Comparison of ENCODE assay signal across 17 cellular contexts in the genomic region with DNA sequence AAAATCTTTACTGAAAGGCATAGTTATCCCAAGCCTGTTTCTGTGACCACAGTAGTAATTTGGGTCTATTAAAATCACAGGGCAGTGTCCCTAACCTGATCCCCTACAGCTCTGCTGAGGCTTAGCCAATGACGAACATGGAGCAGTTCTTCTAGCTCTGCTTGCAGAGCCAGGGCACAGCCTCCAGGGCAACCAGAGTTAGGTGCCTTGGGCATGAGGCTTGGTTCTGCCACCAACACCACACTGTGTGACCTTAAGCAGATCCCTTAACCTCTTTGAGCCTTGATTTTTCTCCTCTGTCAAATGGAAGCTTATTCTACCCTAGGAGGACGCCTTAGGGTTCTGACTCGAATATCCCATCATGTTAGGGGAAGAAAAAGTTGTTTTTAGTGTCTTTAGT.
A peak's percentile ranks its signal among the peaks of the same experiment; 100 is the strongest.
DNase-seq lines count a peak whose midpoint lies in the region; ATAC-seq and TF ChIP-seq lines count a peak whose summit lies in the region.
"Had no signal": no experiment of that assay in that cellular context is flagged by ENCODE, and none has a peak within 500 bp of the region (broad histone marks: within the 10 kb centered on the region; RNA-seq: fewer than 3 reads in every experiment).

No MANE protein-coding gene starts in this region.

- CTCF ChIA-PET in activated naive CD4-positive, alpha-beta T cell treated with anti-CD3 and anti-CD28 coated beads for 36 hours (lab: Charles Lee), result interaction anchor here (0.6 to 5.9 kb wide), 3 partner anchors 48 to 106 kb away, joined by 3 to 28 read pairs (median 3); no protein-coding TSS in a partner anchor

- no peak overlapping the region for H3K4me2 ChIP-seq in hepatocyte
- H3K4me2 ChIP-seq: GM23338 had no signal

- no peak for TF ChIP-seq CTCF in chondrocyte (IDR thresholded peaks at IDR 0.05)
- no peak for TF ChIP-seq CTCF in hepatocyte (IDR thresholded peaks at IDR 0.05; ENCODE audit: poor library complexity)

- H2AFZ ChIP-seq in hepatocyte, result no peak overlapping the region
- H2AFZ ChIP-seq: GM23338 had no signal

- H3K27me3 Mint-ChIP-seq in activated naive CD4-positive, alpha-beta T cell treated with anti-CD3 and anti-CD28 coated beads for 36 hours (ENCODE audit: low read depth), result no peaks in the 10 kb centered on the region
- no peaks in the 10 kb centered on the region for H3K27me3 Mint-ChIP-seq in T-helper 17 cell
- peaks cover 6% of the 10 kb centered on the region for H3K27me3 Mint-ChIP-seq in chondrocyte (ENCODE audit: low read depth)
- peaks cover 9% of the 10 kb centered on the region for H3K27me3 Mint-ChIP-seq in stimulated activated naive CD8-positive, alpha-beta T cell treated with anti-CD3 and anti-CD28 coated beads, Interleukin-15, amount 100 ng/mL, for 72 hours

- no peak overlapping the region for H3K4me3 ChIP-seq in hepatocyte
- H3K4me3 ChIP-seq: cardiac muscle cell, gastrocnemius medialis, GM23338, sigmoid colon had no signal

- H3K4me1 ChIP-seq in hepatocyte (ENCODE audit: insufficient read depth), result peaks cover 5% of the 10 kb centered on the region
- H3K4me1 ChIP-seq: gastrocnemius medialis, sigmoid colon had no signal

- H3K27me3 ChIP-seq in hepatocyte, result no peaks in the 10 kb centered on the region
- H3K27me3 ChIP-seq: cardiac muscle cell, gastrocnemius medialis, sigmoid colon had no signal

- peak overlapping the region; percentile 74 for H3K27ac Mint-ChIP-seq in activated naive CD4-positive, alpha-beta T cell treated with anti-CD3 and anti-CD28 coated beads for 36 hours
- H3K27ac Mint-ChIP-seq in T-helper 17 cell (peak overlapping the region; percentile 94), chondrocyte (ENCODE audit: unreplicated experiment) (peak overlapping the region; percentile 69)
- H3K27ac Mint-ChIP-seq in stimulated activated naive CD8-positive, alpha-beta T cell treated with anti-CD3 and anti-CD28 coated beads, Interleukin-15, amount 100 ng/mL, for 72 hours, result peak overlapping the region in 1 of 2 donors; percentile 95
- H3K27ac Mint-ChIP-seq: endodermal cell, GM23338, memory B cell, WTC11 had no signal

- intact Hi-C loops in activated naive CD4-positive, alpha-beta T cell treated with anti-CD3 and anti-CD28 coated beads for 36 hours (cut with micrococcal nuclease), result loop anchor here (1.0 to 5.0 kb wide), 3 partner anchors 39 to 603 kb away; partner anchors contain the start of gene SUSD4

- no peak overlapping the region for H3K27ac ChIP-seq in hepatocyte
- H3K27ac ChIP-seq: cardiac muscle cell, gastrocnemius medialis, sigmoid colon had no signal

- H3K9me2 ChIP-seq in hepatocyte (replicated peaks; ENCODE audit: insufficient read depth), result no peaks in the 10 kb centered on the region

- H4K20me1 ChIP-seq in hepatocyte (ENCODE audit: insufficient read depth, poor library complexity, severe bottlenecking), result no peaks in the 10 kb centered on the region

- H3K36me3 Mint-ChIP-seq in activated naive CD4-positive, alpha-beta T cell treated with anti-CD3 and anti-CD28 coated beads for 36 hours (ENCODE audit: low read depth), result no peaks in the 10 kb centered on the region
- H3K36me3 Mint-ChIP-seq in T-helper 17 cell (ENCODE audit: low read depth), result peaks cover 2% of the 10 kb centered on the region
- H3K36me3 Mint-ChIP-seq in chondrocyte (ENCODE audit: low read depth), result peaks cover 2% of the 10 kb centered on the region
- H3K36me3 Mint-ChIP-seq: memory B cell, WTC11 had no signal

- H3K9me3 Mint-ChIP-seq in activated naive CD4-positive, alpha-beta T cell treated with anti-CD3 and anti-CD28 coated beads for 36 hours, result no peaks in the 10 kb centered on the region
- H3K9me3 Mint-ChIP-seq in chondrocyte (ENCODE audit: low read depth), result no peaks in the 10 kb centered on the region
- H3K9me3 Mint-ChIP-seq in stimulated activated naive CD8-positive, alpha-beta T cell treated with anti-CD3 and anti-CD28 coated beads, Interleukin-15, amount 100 ng/mL, for 72 hours, result no peaks in the 10 kb centered on the region
- H3K9me3 Mint-ChIP-seq: endodermal cell, GM23338, memory B cell, WTC11 had no signal

- no peak for DNase-seq in activated naive CD4-positive, alpha-beta T cell treated with anti-CD3 and anti-CD28 coated beads for 36 hours
- DNase-seq in activated naive CD4-positive, alpha-beta T cell (lab: John Stamatoyannopoulos, UW), result no peak
- DNase-seq in T-helper 17 cell, result no peak
- no peak for DNase-seq in chondrocyte (ENCODE audit: low spot score)
- no peak for DNase-seq in stimulated activated naive CD8-positive, alpha-beta T cell treated with anti-CD3 and anti-CD28 coated beads, Interleukin-15, amount 100 ng/mL, for 72 hours
- DNase-seq in D341Med (ENCODE audit: low spot score), result no peak
- DNase-seq in hepatocyte (ENCODE audit: low spot score), result no peak
- DNase-seq: activated gamma-delta T cell treated with Interleukin-2 at 50 U/mL for 16 hours, endodermal cell, gastrocnemius medialis, NCI-H345, sigmoid colon had no signal

- WGBS in hepatocyte (ENCODE audit: low lambda C conversion rate, missing lambda C conversion rate), result 90% methylated on average over 3 of the region's 3 CpGs

- peaks cover 61% of the 10 kb centered on the region for H3K4me1 Mint-ChIP-seq in activated naive CD4-positive, alpha-beta T cell treated with anti-CD3 and anti-CD28 coated beads for 36 hours (ENCODE audit: low read depth)
- H3K4me1 Mint-ChIP-seq in T-helper 17 cell (peaks cover 38% of the 10 kb centered on the region), chondrocyte (ENCODE audit: low read depth) (peaks cover 24% of the 10 kb centered on the region)
- H3K4me1 Mint-ChIP-seq in stimulated activated naive CD8-positive, alpha-beta T cell treated with anti-CD3 and anti-CD28 coated beads, Interleukin-15, amount 100 ng/mL, for 72 hours, result peaks cover 86% of the 10 kb centered on the region
- H3K4me1 Mint-ChIP-seq: GM23338, memory B cell, WTC11 had no signal

- ATAC-seq in T-helper 17 cell (peak; percentile 26), HG03280 (IDR thresholded peaks at IDR 0.05; ENCODE audit: unreplicated experiment) (no peak)
- ATAC-seq in stimulated activated naive CD8-positive, alpha-beta T cell treated with anti-CD3 and anti-CD28 coated beads, Interleukin-15, amount 100 ng/mL, for 72 hours, result peak; percentile 49
- ATAC-seq: gastrocnemius medialis, GM23338, WTC11 had no signal

- H3K9me3 ChIP-seq in T-helper 17 cell (ENCODE audit: control insufficient read depth, low read length, poor library complexity, severe bottlenecking), result no peaks in the 10 kb centered on the region
- no peaks in the 10 kb centered on the region for H3K9me3 ChIP-seq in hepatocyte (ENCODE audit: low read depth)
- H3K9me3 ChIP-seq: gastrocnemius medialis, sigmoid colon had no signal

- no peaks in the 10 kb centered on the region for H3K79me2 ChIP-seq in hepatocyte

- H3K36me3 ChIP-seq in hepatocyte (replicated peaks; ENCODE audit: insufficient read depth, low read depth), result no peaks in the 10 kb centered on the region
- H3K36me3 ChIP-seq: cardiac muscle cell, gastrocnemius medialis, sigmoid colon had no signal

- no peak overlapping the region for H3K4me3 Mint-ChIP-seq in activated naive CD4-positive, alpha-beta T cell treated with anti-CD3 and anti-CD28 coated beads for 36 hours
- peak overlapping the region; percentile 59 for H3K4me3 Mint-ChIP-seq in T-helper 17 cell
- no peak overlapping the region for H3K4me3 Mint-ChIP-seq in chondrocyte (ENCODE audit: unreplicated experiment)
- peak overlapping the region; percentile 53 to 75 for H3K4me3 Mint-ChIP-seq in stimulated activated naive CD8-positive, alpha-beta T cell treated with anti-CD3 and anti-CD28 coated beads, Interleukin-15, amount 100 ng/mL, for 72 hours
- H3K4me3 Mint-ChIP-seq: endodermal cell, GM23338, memory B cell, WTC11 had no signal

Comparison
In these comparisons a context has a peak if more than half of its experiments do, and no peak if none do; other contexts are left out.
1. H3K4me3 Mint-ChIP-seq: peak in T-helper 17 cell (single experiment) and stimulated activated naive CD8-positive, alpha-beta T cell treated with anti-CD3 and anti-CD28 coated beads, Interleukin-15, amount 100 ng/mL, for 72 hours (2 of 2); none in activated naive CD4-positive, alpha-beta T cell treated with anti-CD3 and anti-CD28 coated beads for 36 hours (single experiment) and chondrocyte (single experiment).